ENCODE assay signal across 8 cellular contexts in the genomic region with DNA sequence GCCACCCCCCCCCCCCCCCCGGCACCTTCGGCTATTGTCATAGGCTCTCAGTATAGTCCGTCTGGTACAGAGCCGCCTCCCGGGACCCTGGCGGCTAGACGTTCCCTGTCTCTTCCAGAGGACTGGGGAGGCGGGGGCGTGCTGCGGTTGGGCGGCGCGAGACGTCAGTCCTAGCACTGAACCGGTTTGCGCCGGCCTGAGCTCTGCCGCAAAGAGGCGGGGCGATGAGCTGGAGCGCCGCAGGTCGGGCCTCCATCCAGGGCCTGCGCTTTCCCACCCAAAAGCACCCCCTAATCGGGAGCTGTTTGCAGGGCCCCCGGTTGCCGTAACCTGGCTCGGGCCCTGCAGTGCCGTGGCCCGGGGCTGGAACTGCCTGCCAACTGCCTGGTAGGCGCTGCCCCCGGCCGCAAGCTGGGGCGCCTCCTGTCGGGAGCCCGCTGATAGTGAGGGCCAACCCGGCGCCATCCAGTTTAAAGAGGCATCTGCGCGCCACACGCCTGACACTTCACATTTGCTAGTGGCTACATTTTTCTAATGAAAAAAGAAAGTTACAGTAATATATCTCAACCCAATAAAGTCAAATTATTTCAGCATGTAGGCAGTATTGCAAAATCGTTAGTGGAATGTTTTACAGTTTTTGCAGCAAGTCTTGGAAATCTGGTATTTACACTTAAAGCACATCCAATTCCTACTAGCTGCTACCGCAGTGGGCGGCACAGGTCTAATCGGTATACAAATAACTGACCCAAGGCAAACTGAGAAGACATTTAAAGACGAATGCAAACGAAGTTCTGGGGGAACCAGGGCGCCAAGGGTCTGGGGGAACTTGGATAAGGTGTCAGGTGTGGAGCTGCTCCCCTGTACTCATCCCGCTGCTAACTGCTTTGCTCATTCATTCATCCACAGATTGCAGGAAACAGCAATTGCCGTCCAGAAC. TPM values are rescaled to one million over a fixed set of nuclear protein-coding genes. Genes with fewer than 3 reads are reported as not detected.
DNase-seq lines count a peak whose midpoint lies in the region; ATAC-seq and TF ChIP-seq lines count a peak whose summit lies in the region.

No MANE protein-coding gene starts in this region.

- peak overlapping the region; percentile 62 for H3K9ac ChIP-seq in mucosa of stomach (ENCODE audit: low read length)

- peaks cover 0 to 10% of the 10 kb centered on the region in 2 donors for H3K36me3 Mint-ChIP-seq in CD4-positive, alpha-beta memory T cell
- H3K36me3 Mint-ChIP-seq in endothelial cell (ENCODE audit: low read depth, unreplicated experiment) = peaks cover 4% of the 10 kb centered on the region

- CTCF ChIA-PET in CD4-positive, alpha-beta memory T cell (lab: Charles Lee; ENCODE audit: partially characterized antibody) = interaction anchor here (0.6 to 3.5 kb wide), 27 partner anchors 9 to 1035 kb away, joined by 3 to 35 read pairs (median 5); partner anchors contain the start of gene DHRS7B

- no peaks in the 10 kb centered on the region for H3K27me3 Mint-ChIP-seq in CD4-positive, alpha-beta memory T cell
- H3K27me3 Mint-ChIP-seq in endothelial cell (ENCODE audit: unreplicated experiment) = peaks cover 7% of the 10 kb centered on the region

- peak overlapping the region; percentile 3 to 62 for H3K4me3 ChIP-seq in CD4-positive, alpha-beta memory T cell (ENCODE audit: low read length in 2 of 2)
- H3K4me3 ChIP-seq in mucosa of stomach (ENCODE audit: low read length) = peak overlapping the region; percentile 44

- peak overlapping the region; percentile 80 to 88 (median 85) for H3K4me3 Mint-ChIP-seq in CD4-positive, alpha-beta memory T cell
- H3K4me3 Mint-ChIP-seq in endothelial cell (ENCODE audit: unreplicated experiment) = peak overlapping the region; percentile 80

- peaks cover 28% of the 10 kb centered on the region for H3K4me1 ChIP-seq in CD4-positive, alpha-beta memory T cell (ENCODE audit: insufficient read depth, low read length)
- H3K4me1 ChIP-seq in mucosa of stomach (ENCODE audit: control insufficient read depth, insufficient read depth, low read length) = peaks cover 25% of the 10 kb centered on the region

- intact Hi-C loops in CD4-positive, alpha-beta memory T cell (cut with micrococcal nuclease) = loop anchor here (1.0 to 5.0 kb wide), 10 partner anchors 9 to 469 kb away; partner anchors contain the start of genes DHRS7B, MAP2K3, NATD1 and TMEM11

- H3K9me3 ChIP-seq in CD4-positive, alpha-beta memory T cell (ENCODE audit: control insufficient read depth in 1 of 2, low read length in 2 of 2) = no peaks in the 10 kb centered on the region
- no peaks in the 10 kb centered on the region for H3K9me3 ChIP-seq in mucosa of stomach (ENCODE audit: control insufficient read depth, low read length)

- H3K27ac ChIP-seq in CD4-positive, alpha-beta memory T cell (ENCODE audit: low read depth, low read length) = peak overlapping the region; percentile 97

- H3K27me3 ChIP-seq in CD4-positive, alpha-beta memory T cell (ENCODE audit: insufficient read depth, low read length) = no peaks in the 10 kb centered on the region
- no peaks in the 10 kb centered on the region for H3K27me3 ChIP-seq in mucosa of stomach (ENCODE audit: control insufficient read depth, insufficient read depth, low read length)

- peaks cover 18 to 48% (median 28%) of the 10 kb centered on the region in 4 donors for H3K4me1 Mint-ChIP-seq in CD4-positive, alpha-beta memory T cell
- peaks cover 17% of the 10 kb centered on the region for H3K4me1 Mint-ChIP-seq in endothelial cell (ENCODE audit: unreplicated experiment)

- H3K36me3 ChIP-seq in CD4-positive, alpha-beta memory T cell (ENCODE audit: insufficient read depth, low read length) = no peaks in the 10 kb centered on the region
- no peaks in the 10 kb centered on the region for H3K36me3 ChIP-seq in mucosa of stomach (ENCODE audit: control insufficient read depth, insufficient read depth, low read length)

- H3K9me3 Mint-ChIP-seq in CD4-positive, alpha-beta memory T cell = peaks cover 0 to 2% (median 0%) of the 10 kb centered on the region in 8 donors
- no peaks in the 10 kb centered on the region for H3K9me3 Mint-ChIP-seq in endothelial cell (ENCODE audit: unreplicated experiment)

- DNase-seq in CD4-positive, alpha-beta memory T cell = peak; percentile 95 to 99 (median 97)
- DNase-seq in NCI-H82 treated with DMSO at 0.1 percent for 48 hours (lab: John Stamatoyannopoulos, UW; ENCODE audit: unreplicated experiment) = peak; percentile 98
- peak; percentile 98 for DNase-seq in activated CD8-positive, alpha-beta memory T cell treated with anti-CD3 and anti-CD28 coated beads for 24 hours
- peak; percentile 93 for DNase-seq in endothelial cell (ENCODE audit: low spot score)
- DNase-seq in stimulated activated CD8-positive, alpha-beta memory T cell treated with anti-CD3 and anti-CD28 coated beads, Interleukin-7, amount 100 ng/mL, for 24 hours (ENCODE audit: low read depth) = peak; percentile 96

- peak; percentile 69 for TF ChIP-seq CTCF in endothelial cell (IDR thresholded peaks at IDR 0.05; ENCODE audit: unreplicated experiment)

- POLR2A ChIA-PET in CD4-positive, alpha-beta memory T cell (lab: Charles Lee; ENCODE audit: partially characterized antibody) = interaction anchor here (0.8 to 2.5 kb wide), 24 partner anchors 9 to 1395 kb away, joined by 3 to 24 read pairs (median 6); partner anchors contain the start of genes AKAP10, ALDH3A2, DHRS7B and MAP2K3

- ATAC-seq in GM19372 (IDR thresholded peaks at IDR 0.05; ENCODE audit: low read depth, unreplicated experiment) (peak; percentile 74), HG03521 (IDR thresholded peaks at IDR 0.05; ENCODE audit: unreplicated experiment) (peak; percentile 69)

- H3K27ac Mint-ChIP-seq in CD4-positive, alpha-beta memory T cell = peak overlapping the region; percentile 93 to 98 (median 95)
- H3K27ac Mint-ChIP-seq in endothelial cell (ENCODE audit: unreplicated experiment) = peak overlapping the region; percentile 78

RNA-seq across cellular contexts. Expression of gene USP22, which starts 0.8 kb away (rescaled TPM):
- total RNA-seq in CD4-positive, alpha-beta memory T cell = 100 to 1,000 TPM; 135 to 140 TPM
- 10 to 100 TPM; 14.4 to 37.7 TPM for polyA plus RNA-seq in CD4-positive, alpha-beta memory T cell
- total RNA-seq in endothelial cell (ENCODE audit: unreplicated experiment) = 294 TPM

Comparison
In these comparisons a context has a peak if more than half of its experiments do, and no peak if none do; other contexts are left out.
1. Peak in every context shown above with its lines: DNase-seq, ATAC-seq, H3K4me3 ChIP-seq and H3K27ac ChIP-seq.